1 cellular context compared by ENCODE assay signal in genomic region chr18:50830544-50830943, GRCh38.
TF ChIP-seq lines count a peak whose summit lies in the region.

No MANE protein-coding gene starts in this region.

TF ChIP-seq in GM23338, 12 proteins besides CTCF, POLR2A, EP300 and RAD21 (continued from another document):
- TF ChIP-seq ZNF462 (CRISPR knock-in tag; IDR thresholded peaks at IDR 0.05) = no peak
- no peak for TF ChIP-seq STAT1 (IDR thresholded peaks at IDR 0.05; ENCODE audit: unreplicated experiment)
- no peak for TF ChIP-seq ZNF331 (CRISPR knock-in tag; IDR thresholded peaks at IDR 0.05; ENCODE audit: low read depth)
- no peak for TF ChIP-seq EZH2 (IDR thresholded peaks at IDR 0.05; ENCODE audit: low read depth, unreplicated experiment)
- TF ChIP-seq, protein P1, sequence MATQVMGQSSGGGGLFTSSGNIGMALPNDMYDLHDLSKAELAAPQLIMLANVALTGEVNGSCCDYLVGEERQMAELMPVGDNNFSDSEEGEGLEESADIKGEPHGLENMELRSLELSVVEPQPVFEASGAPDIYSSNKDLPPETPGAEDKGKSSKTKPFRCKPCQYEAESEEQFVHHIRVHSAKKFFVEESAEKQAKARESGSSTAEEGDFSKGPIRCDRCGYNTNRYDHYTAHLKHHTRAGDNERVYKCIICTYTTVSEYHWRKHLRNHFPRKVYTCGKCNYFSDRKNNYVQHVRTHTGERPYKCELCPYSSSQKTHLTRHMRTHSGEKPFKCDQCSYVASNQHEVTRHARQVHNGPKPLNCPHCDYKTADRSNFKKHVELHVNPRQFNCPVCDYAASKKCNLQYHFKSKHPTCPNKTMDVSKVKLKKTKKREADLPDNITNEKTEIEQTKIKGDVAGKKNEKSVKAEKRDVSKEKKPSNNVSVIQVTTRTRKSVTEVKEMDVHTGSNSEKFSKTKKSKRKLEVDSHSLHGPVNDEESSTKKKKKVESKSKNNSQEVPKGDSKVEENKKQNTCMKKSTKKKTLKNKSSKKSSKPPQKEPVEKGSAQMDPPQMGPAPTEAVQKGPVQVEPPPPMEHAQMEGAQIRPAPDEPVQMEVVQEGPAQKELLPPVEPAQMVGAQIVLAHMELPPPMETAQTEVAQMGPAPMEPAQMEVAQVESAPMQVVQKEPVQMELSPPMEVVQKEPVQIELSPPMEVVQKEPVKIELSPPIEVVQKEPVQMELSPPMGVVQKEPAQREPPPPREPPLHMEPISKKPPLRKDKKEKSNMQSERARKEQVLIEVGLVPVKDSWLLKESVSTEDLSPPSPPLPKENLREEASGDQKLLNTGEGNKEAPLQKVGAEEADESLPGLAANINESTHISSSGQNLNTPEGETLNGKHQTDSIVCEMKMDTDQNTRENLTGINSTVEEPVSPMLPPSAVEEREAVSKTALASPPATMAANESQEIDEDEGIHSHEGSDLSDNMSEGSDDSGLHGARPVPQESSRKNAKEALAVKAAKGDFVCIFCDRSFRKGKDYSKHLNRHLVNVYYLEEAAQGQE (IDR thresholded peaks at IDR 0.05; ENCODE audit: unreplicated experiment) = no peak
- TF ChIP-seq EZH2phosphoT487 (IDR thresholded peaks at IDR 0.05; ENCODE audit: unreplicated experiment) = no peak
- no peak for TF ChIP-seq NANOG (IDR thresholded peaks at IDR 0.05; ENCODE audit: borderline replicate concordance)
- no peak for TF ChIP-seq POLR2AphosphoS5 (IDR thresholded peaks at IDR 0.05; ENCODE audit: low read depth)
- no peak for TF ChIP-seq CREB1 (CRISPR knock-in tag; IDR thresholded peaks at IDR 0.05; ENCODE audit: low read depth)
- TF ChIP-seq ZNF114 (CRISPR knock-in tag; IDR thresholded peaks at IDR 0.05) = no peak
